Comparison of ENCODE assay signal across 32 cellular contexts in genomic region chr1:201479331-201479730, GRCh38. TPM values are rescaled to one million over a fixed set of nuclear protein-coding genes. Genes with fewer than 3 reads are reported as not detected.
DNase-seq lines count a peak whose midpoint lies in the region; ATAC-seq and TF ChIP-seq lines count a peak whose summit lies in the region.
"Had no signal": no experiment of that assay in that cellular context is flagged by ENCODE, and none has a peak within 500 bp of the region (broad histone marks: within the 10 kb centered on the region; RNA-seq: fewer than 3 reads in every experiment).

No MANE protein-coding gene starts in this region.

- intact Hi-C loops in Right ventricle myocardium superior (cut with DNase I): no loop called here
- intact Hi-C loops in cardiac septum (cut with DNase I): no loop called here
- intact Hi-C loops in activated CD8-positive, alpha-beta T cell treated with anti-CD3 and anti-CD28 coated beads for 36 hours (cut with micrococcal nuclease): no loop called here

- peak; percentile 45 for DNase-seq in Right ventricle myocardium superior
- DNase-seq in cardiac septum (ENCODE audit: low spot score): no peak
- DNase-seq in epithelial cell of prostate (ENCODE audit: low read depth, low spot score): no peak
- DNase-seq in type B pancreatic cell (ENCODE audit: extremely low spot score, unreplicated experiment): no peak
- DNase-seq in stimulated activated CD4-positive, alpha-beta T cell treated with anti-CD3 and anti-CD28 coated beads, Interleukin-12 subunit alpha, Interleukin-12 subunit beta, amount 100 ng/mL, for 4 hours: no peak
- no peak for DNase-seq in activated CD8-positive, alpha-beta T cell treated with anti-CD3 and anti-CD28 coated beads for 36 hours
- DNase-seq: activated CD4-positive, alpha-beta T cell treated with anti-CD3 and anti-CD28 coated beads, Interleukin-2, amount 10 ng/mL, durations not matched to agents 24 days and 14 days; activated gamma-delta T cell; activated T-cell treated with anti-CD3 and anti-CD28 coated beads, Interleukin-2, amount 50 U/mL, for 24 hours; CD8-positive, alpha-beta T cell; immature natural killer cell; left colon; NCI-H1105 treated with DMSO at 0.1 percent for 48 hours; NCI-H187 treated with DMSO at 0.1 percent for 48 hours; NCI-H2171; NCI-H82; ovary; stimulated activated CD4-positive, alpha-beta T cell treated with anti-CD3 and anti-CD28 coated beads, Interleukin-4, amount 100 ng/mL, for 1 hour; T1000; upper lobe of right lung had no signal

- H3K27me3 Mint-ChIP-seq in nephron (ENCODE audit: low read depth): peaks cover 36% of the 10 kb centered on the region
- H3K27me3 Mint-ChIP-seq in type B pancreatic cell: peaks cover 26% of the 10 kb centered on the region
- H3K27me3 Mint-ChIP-seq in activated CD8-positive, alpha-beta T cell treated with anti-CD3 and anti-CD28 coated beads for 36 hours: peaks cover 22% of the 10 kb centered on the region

- H3K4me1 Mint-ChIP-seq in nephron (peaks cover 39% of the 10 kb centered on the region), type B pancreatic cell (ENCODE audit: unreplicated experiment) (peaks cover 35% of the 10 kb centered on the region)
- peaks cover 14% of the 10 kb centered on the region for H3K4me1 Mint-ChIP-seq in activated CD8-positive, alpha-beta T cell treated with anti-CD3 and anti-CD28 coated beads for 36 hours (ENCODE audit: low read depth)

- H3K36me3 Mint-ChIP-seq in nephron (ENCODE audit: low read depth) (no peaks in the 10 kb centered on the region), type B pancreatic cell (no peaks in the 10 kb centered on the region)
- peaks cover 2% of the 10 kb centered on the region for H3K36me3 Mint-ChIP-seq in activated CD8-positive, alpha-beta T cell treated with anti-CD3 and anti-CD28 coated beads for 36 hours (ENCODE audit: low read depth)
- H3K36me3 Mint-ChIP-seq: memory B cell had no signal

- TF ChIP-seq CTCF in nephron (IDR thresholded peaks at IDR 0.05; ENCODE audit: unreplicated experiment in 3 of 3): no peak
- no peak for TF ChIP-seq CTCF in type B pancreatic cell (conservative IDR thresholded peaks at IDR 0.05)
- no peak for TF ChIP-seq CTCF in activated CD8-positive, alpha-beta T cell treated with anti-CD3 and anti-CD28 coated beads for 36 hours (IDR thresholded peaks at IDR 0.05)

- H3K27ac Mint-ChIP-seq in nephron: peak overlapping the region in 2 of 3 experiments; percentile 30 to 33
- no peak overlapping the region for H3K27ac Mint-ChIP-seq in type B pancreatic cell
- H3K27ac Mint-ChIP-seq in activated CD8-positive, alpha-beta T cell treated with anti-CD3 and anti-CD28 coated beads for 36 hours: no peak overlapping the region
- H3K27ac Mint-ChIP-seq: activated CD4-positive, alpha-beta T cell treated with anti-CD3 and anti-CD28 coated beads, Interleukin-2, amount 10 ng/mL, durations not matched to agents 24 days and 14 days; activated T-cell treated with anti-CD3 and anti-CD28 coated beads, Interleukin-2, amount 50 U/mL, for 24 hours; CD8-positive, alpha-beta T cell; immature natural killer cell had no signal

- POLR2A ChIA-PET in activated CD8-positive, alpha-beta T cell treated with anti-CD3 and anti-CD28 coated beads for 36 hours (lab: Charles Lee): no interaction called here

- CTCF ChIA-PET in activated CD8-positive, alpha-beta T cell treated with anti-CD3 and anti-CD28 coated beads for 36 hours (lab: Charles Lee): interaction anchor here (2.5 to 29.4 kb wide), 3 partner anchors 26 to 43 kb away, joined by 8 to 796 read pairs (median 149); partner anchors contain the start of gene CSRP1

- H3K27ac ChIP-seq in epithelial cell of prostate: peak overlapping the region; percentile 98
- H3K27ac ChIP-seq: ovary, SJSA1 had no signal

- peak overlapping the region in 1 of 3 experiments; percentile 73 for H3K4me3 Mint-ChIP-seq in nephron
- H3K4me3 Mint-ChIP-seq in type B pancreatic cell: peak overlapping the region; percentile 57
- no peak overlapping the region for H3K4me3 Mint-ChIP-seq in activated CD8-positive, alpha-beta T cell treated with anti-CD3 and anti-CD28 coated beads for 36 hours
- H3K4me3 Mint-ChIP-seq: activated T-cell treated with anti-CD3 and anti-CD28 coated beads, Interleukin-2, amount 50 U/mL, for 24 hours; central memory CD8-positive, alpha-beta T cell; neural crest cell had no signal

- no peak for ATAC-seq in Right ventricle myocardium superior (ENCODE audit: poor library complexity)
- no peak for ATAC-seq in activated CD8-positive, alpha-beta T cell treated with anti-CD3 and anti-CD28 coated beads for 36 hours
- ATAC-seq in HG02798 (IDR thresholded peaks at IDR 0.05; ENCODE audit: poor library complexity, unreplicated experiment): no peak
- ATAC-seq: CD8-positive, alpha-beta T cell; left colon; upper lobe of right lung had no signal

- H3K9me3 Mint-ChIP-seq in nephron: no peaks in the 10 kb centered on the region
- no peaks in the 10 kb centered on the region for H3K9me3 Mint-ChIP-seq in type B pancreatic cell
- H3K9me3 Mint-ChIP-seq in activated CD8-positive, alpha-beta T cell treated with anti-CD3 and anti-CD28 coated beads for 36 hours: no peaks in the 10 kb centered on the region
- H3K9me3 Mint-ChIP-seq: activated CD4-positive, alpha-beta T cell treated with anti-CD3 and anti-CD28 coated beads, Interleukin-2, amount 10 ng/mL, durations not matched to agents 24 days and 14 days; activated T-cell treated with anti-CD3 and anti-CD28 coated beads, Interleukin-2, amount 50 U/mL, for 24 hours; CD8-positive, alpha-beta T cell; central memory CD8-positive, alpha-beta T cell; immature natural killer cell; memory B cell; neural crest cell had no signal

RNA-seq across cellular contexts. Expression of gene PHLDA3, which starts 10.3 kb away (rescaled TPM):
- total RNA-seq in Right ventricle myocardium superior (21.5 TPM), cardiac septum (44.6 TPM), type B pancreatic cell (ENCODE audit: low replicate concordance) (59.3 and 132 TPM in 2 replicates)
- total RNA-seq in activated CD8-positive, alpha-beta T cell treated with anti-CD3 and anti-CD28 coated beads for 36 hours: 1 to 10 TPM; 6.2 to 7.9 TPM

RNA-seq across cellular contexts. Expression of gene CSRP1, which starts 27.6 kb away (rescaled TPM):
- total RNA-seq in Right ventricle myocardium superior (53.1 TPM), cardiac septum (71.7 TPM), type B pancreatic cell (ENCODE audit: low replicate concordance) (7.3 and 139 TPM in 2 replicates)
- total RNA-seq in activated CD8-positive, alpha-beta T cell treated with anti-CD3 and anti-CD28 coated beads for 36 hours: 10 to 100 TPM; 55.3 to 56.2 TPM

RNA-seq across cellular contexts. Expression of gene TNNI1, which starts 57.8 kb away (rescaled TPM):
- 4.3 TPM for total RNA-seq in Right ventricle myocardium superior
- 35.5 TPM for total RNA-seq in cardiac septum
- total RNA-seq in type B pancreatic cell (ENCODE audit: low replicate concordance): 0.12 and 6.1 TPM in 2 replicates
- not detected for total RNA-seq in activated CD8-positive, alpha-beta T cell treated with anti-CD3 and anti-CD28 coated beads for 36 hours
- total RNA-seq: A172; activated CD4-positive, alpha-beta T cell treated with anti-CD3 and anti-CD28 coated beads, Interleukin-2, amount 10 ng/mL, durations not matched to agents 24 days and 14 days; CD8-positive, alpha-beta T cell; dermis microvascular lymphatic vessel endothelial cell; fibroblast of lung; K562; left colon; M059J; NCI-H460; SJSA1 had no signal

RNA-seq across cellular contexts. Expression of gene NAV1, which starts 59.6 kb away (rescaled TPM):
- 66.6 TPM for total RNA-seq in Right ventricle myocardium superior
- 86.6 TPM for total RNA-seq in cardiac septum
- 38.1 and 44.9 TPM in 2 replicates for total RNA-seq in type B pancreatic cell (ENCODE audit: low replicate concordance)
- 1 to 10 TPM; 1.6 to 2.1 TPM for total RNA-seq in activated CD8-positive, alpha-beta T cell treated with anti-CD3 and anti-CD28 coated beads for 36 hours

Comparison
In these comparisons a context has a peak if more than half of its experiments do, and no peak if none do; other contexts are left out.
1. H3K27ac Mint-ChIP-seq: peak in nephron (2 of 3); none in type B pancreatic cell (single experiment) and activated CD8-positive, alpha-beta T cell treated with anti-CD3 and anti-CD28 coated beads for 36 hours (single experiment).